In genomic region chr17:2694381-2695242, GRCh38 we compare ENCODE assay signal across 20 cellular contexts. TPM values are rescaled to one million over a fixed set of nuclear protein-coding genes. Genes with fewer than 3 reads are reported as not detected.
A peak's percentile ranks its signal among the peaks of the same experiment; 100 is the strongest.
DNase-seq lines count a peak whose midpoint lies in the region; ATAC-seq and TF ChIP-seq lines count a peak whose summit lies in the region.
"Had no signal": no experiment of that assay in that cellular context is flagged by ENCODE, and none has a peak within 500 bp of the region (broad histone marks: within the 10 kb centered on the region; RNA-seq: fewer than 3 reads in every experiment).

No MANE protein-coding gene starts in this region.

- TF ChIP-seq EP300 in upper lobe of left lung (IDR thresholded peaks at IDR 0.05): no peak

- TF ChIP-seq POLR2A in adrenal gland (IDR thresholded peaks at IDR 0.05) (no peak), upper lobe of left lung (IDR thresholded peaks at IDR 0.05) (no peak)

- TF ChIP-seq CTCF in heart right ventricle (IDR thresholded peaks at IDR 0.05) (no peak), adrenal gland (IDR thresholded peaks at IDR 0.05) (no peak), mucosa of descending colon (IDR thresholded peaks at IDR 0.05) (no peak), upper lobe of left lung (IDR thresholded peaks at IDR 0.05) (no peak)

- ATAC-seq in Right ventricle myocardium superior (ENCODE audit: poor library complexity): no peak
- no peak for ATAC-seq in heart right ventricle
- ATAC-seq in mucosa of descending colon: no peak
- ATAC-seq in upper lobe of left lung (ENCODE audit: low FRiP score in 2 of 2): no peak
- ATAC-seq in GM18517 (IDR thresholded peaks at IDR 0.05; ENCODE audit: unreplicated experiment): no peak
- ATAC-seq: HCT116, left colon, right cardiac atrium had no signal

- H3K27me3 ChIP-seq in heart right ventricle: no peaks in the 10 kb centered on the region
- no peaks in the 10 kb centered on the region for H3K27me3 ChIP-seq in adrenal gland
- H3K27me3 ChIP-seq in upper lobe of left lung: no peaks in the 10 kb centered on the region
- H3K27me3 ChIP-seq: neutrophil had no signal

- intact Hi-C loops in Right ventricle myocardium superior (cut with DNase I) (no loop called here), heart right ventricle (cut with DNase I) (no loop called here), adrenal gland (cut with DNase I) (no loop called here), mucosa of descending colon (cut with DNase I, micrococcal nuclease) (no loop called here)

- no peak overlapping the region for H3K27ac ChIP-seq in heart right ventricle
- no peak overlapping the region for H3K27ac ChIP-seq in adrenal gland
- no peak overlapping the region for H3K27ac ChIP-seq in upper lobe of left lung
- H3K27ac ChIP-seq: neutrophil, WERI-Rb-1 had no signal

- H3K36me3 ChIP-seq in heart right ventricle (peaks cover 6 to 99% (median 82%) of the 10 kb centered on the region in 9 donors), adrenal gland (replicated peaks in 1 of 2) (peaks cover 0 to 90% of the 10 kb centered on the region in 2 donors), mucosa of descending colon (ENCODE audit: low read depth) (peaks cover 12% of the 10 kb centered on the region), upper lobe of left lung (peaks cover 25 to 92% (median 80%) of the 10 kb centered on the region in 4 donors)

- 89 to 91% methylated on average over 39 to 42 of the region's 42 CpGs for WGBS in heart right ventricle, 2 donors
- WGBS in adrenal gland, 4 donors: 91 to 93% (median 91%) methylated on average over 20 to 42 of the region's 42 CpGs
- WGBS in upper lobe of left lung, 2 donors: 92 to 97% methylated on average over 21 to 35 of the region's 42 CpGs

- H3K9me3 ChIP-seq in heart right ventricle: no peaks in the 10 kb centered on the region
- H3K9me3 ChIP-seq in adrenal gland (replicated peaks in 1 of 3): no peaks in the 10 kb centered on the region
- H3K9me3 ChIP-seq in mucosa of descending colon: no peaks in the 10 kb centered on the region
- H3K9me3 ChIP-seq in upper lobe of left lung: no peaks in the 10 kb centered on the region
- H3K9me3 ChIP-seq: Caco-2, neutrophil had no signal

- no peak overlapping the region for H3K4me3 ChIP-seq in heart right ventricle
- no peak overlapping the region for H3K4me3 ChIP-seq in adrenal gland
- H3K4me3 ChIP-seq in mucosa of descending colon: no peak overlapping the region
- H3K4me3 ChIP-seq in upper lobe of left lung: no peak overlapping the region

- H3K4me1 ChIP-seq in heart right ventricle (peaks cover 0 to 14% (median 2%) of the 10 kb centered on the region in 9 donors), adrenal gland (replicated peaks in 1 of 2) (peaks cover 0 to under 1% of the 10 kb centered on the region in 2 donors), mucosa of descending colon (ENCODE audit: low read depth) (no peaks in the 10 kb centered on the region), upper lobe of left lung (peaks cover 2 to 9% (median 4%) of the 10 kb centered on the region in 4 donors)
- H3K4me1 ChIP-seq: Caco-2 had no signal

- DNase-seq in Right ventricle myocardium superior (peak; percentile 42), heart right ventricle (no peak), adrenal gland (peak in 5 of 7 donors; percentile 0 to 49 (median 22)), mucosa of descending colon (peak in 2 of 3 donors; percentile 17 to 44), upper lobe of left lung (peak; percentile 15 to 63), nucleus accumbens (lab: John Stamatoyannopoulos, UW) (no peak), NCI-H82 (lab: John Stamatoyannopoulos, UW) (no peak)
- DNase-seq: activated CD4-positive, alpha-beta memory T cell treated with anti-CD3 and anti-CD28 coated beads, Interleukin-2, amount 10 ng/mL, durations not matched to agents 7 days and 5 days; foreskin fibroblast; KBM-7; left colon; NCI-H2029 treated with DMSO at 0.1 percent for 48 hours; NCI-H524 treated with DMSO at 0.1 percent for 48 hours; SHP77; WERI-Rb-1 had no signal

RNA-seq across cellular contexts. Expression of gene CLUH, which starts 17.0 kb away (rescaled TPM):
- total RNA-seq in Right ventricle myocardium superior (175 TPM), heart right ventricle (100 to 1,000 TPM; 122 to 198 (median 170) TPM), adrenal gland (100 to 1,000 TPM; 116 to 191 (median 135) TPM), mucosa of descending colon (100 to 1,000 TPM; 120 to 149 (median 145) TPM), upper lobe of left lung (100 to 1,000 TPM in 2 of 6 donors, 10 to 100 TPM in 4; 47.9 to 137 (median 87.2) TPM)
- polyA plus RNA-seq in heart right ventricle (100 to 1,000 TPM in 1 of 2 donors, 10 to 100 TPM in 1; 55.6 to 123 TPM), adrenal gland (100 to 1,000 TPM in 2 of 3 donors, 10 to 100 TPM in 1; 57.6 to 118 (median 109) TPM)

RNA-seq across cellular contexts. Expression of gene CCDC92B, which starts 54.8 kb away (rescaled TPM):
- total RNA-seq in Right ventricle myocardium superior (0.11 TPM), heart right ventricle (under 1 TPM; 0.06 to 0.30 (median 0.19) TPM), adrenal gland (1 to 10 TPM in 1 of 8 donors, under 1 TPM in 4, not detected in 3; 0.10 to 1.5 (median 0.17) TPM), mucosa of descending colon (1 to 10 TPM; 1.3 to 2.2 (median 2.2) TPM), upper lobe of left lung (under 1 TPM in 2 of 6 donors, not detected in 4; 0.34 TPM)
- polyA plus RNA-seq in heart right ventricle (under 1 TPM; 0.06 to 0.44 TPM), adrenal gland (1 to 10 TPM in 1 of 3 donors, under 1 TPM in 2; 0.59 to 4.7 (median 0.77) TPM)

Comparison
In these comparisons a context has a peak if more than half of its experiments do, and no peak if none do; other contexts are left out.
1. DNase-seq: peak in Right ventricle myocardium superior (single experiment), adrenal gland (5 of 7), mucosa of descending colon (2 of 3) and upper lobe of left lung (2 of 2); none in heart right ventricle (0 of 2), nucleus accumbens (0 of 56) and NCI-H82 (single experiment).